Comparison of ENCODE assay signal across 8 cellular contexts in the genomic region with DNA sequence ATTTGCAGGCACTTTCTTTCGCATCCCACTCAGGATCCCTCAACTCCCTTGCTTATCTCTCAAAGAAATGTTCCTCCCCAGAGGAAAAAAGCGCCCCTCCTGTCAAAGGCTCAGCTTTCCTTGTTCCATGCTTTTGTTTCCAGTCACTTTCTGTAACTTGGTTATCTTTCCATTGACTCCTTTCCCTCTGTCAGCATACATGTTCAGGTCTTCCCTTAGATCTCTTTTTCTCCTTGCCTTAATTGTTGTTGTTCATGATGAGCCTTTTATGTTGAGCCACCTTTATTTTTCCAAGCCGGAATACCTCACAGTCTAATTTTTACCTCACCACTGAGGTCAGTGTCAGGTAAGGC. TPM values are rescaled to one million over a fixed set of nuclear protein-coding genes. Genes with fewer than 3 reads are reported as not detected.
A peak's percentile ranks its signal among the peaks of the same experiment; 100 is the strongest.
DNase-seq lines count a peak whose midpoint lies in the region; ATAC-seq and TF ChIP-seq lines count a peak whose summit lies in the region.

No MANE protein-coding gene starts in this region.

- peak overlapping the region; percentile 77 for H3K27ac Mint-ChIP-seq in activated naive CD8-positive, alpha-beta T cell treated with anti-CD3 and anti-CD28 coated beads, Interleukin-2, amount 50 U/mL, for 24 hours

- H3K27me3 ChIP-seq in liver (ENCODE audit: control insufficient read depth in 4 of 4, insufficient read depth in 4 of 4, low read length in 3 of 4) = no peaks in the 10 kb centered on the region
- H3K27me3 ChIP-seq in thyroid gland = no peaks in the 10 kb centered on the region

- no peak overlapping the region for H3K27ac ChIP-seq in liver (ENCODE audit: low read depth in 1 of 2, low read length in 2 of 2)
- peak overlapping the region in 1 of 3 donors; percentile 35 for H3K27ac ChIP-seq in thyroid gland

- DNase-seq in activated T-cell treated with anti-CD3 and anti-CD28 coated beads, Interleukin-2, amount 50 U/mL, for 4 hours = no peak
- no peak for DNase-seq in activated T-cell treated with anti-CD3 and anti-CD28 coated beads, Interleukin-2, amount 50 U/mL, for 48 hours
- DNase-seq in activated naive CD8-positive, alpha-beta T cell treated with anti-CD3 and anti-CD28 coated beads, Interleukin-2, amount 50 U/mL, for 24 hours = no peak
- DNase-seq in thyroid gland (no peak), NCI-H510A treated with DMSO at 0.1 percent for 48 hours (lab: John Stamatoyannopoulos, UW) (no peak), SIG-M5 (lab: John Stamatoyannopoulos, UW) (no peak)

- no peaks in the 10 kb centered on the region for H3K27me3 Mint-ChIP-seq in activated T-cell treated with anti-CD3 and anti-CD28 coated beads, Interleukin-2, amount 50 U/mL, for 4 hours (ENCODE audit: low read depth)
- no peaks in the 10 kb centered on the region for H3K27me3 Mint-ChIP-seq in activated naive CD8-positive, alpha-beta T cell treated with anti-CD3 and anti-CD28 coated beads, Interleukin-2, amount 50 U/mL, for 24 hours

- WGBS in liver = 52% methylated on average over 3 of the region's 3 CpGs
- 18 to 22% methylated on average over 3 of the region's 3 CpGs for WGBS in thyroid gland, 2 donors

- TF ChIP-seq CTCF in liver (IDR thresholded peaks at IDR 0.05; ENCODE audit: low read depth, low read length, missing input control) = no peak
- no peak for TF ChIP-seq CTCF in thyroid gland (IDR thresholded peaks at IDR 0.05)

- intact Hi-C loops in thyroid gland (cut with DNase I) = no loop called here

- TF ChIP-seq POLR2A in thyroid gland (IDR thresholded peaks at IDR 0.05) = no peak

- peaks cover 0 to 13% (median 5%) of the 10 kb centered on the region in 4 donors for H3K4me1 ChIP-seq in liver (ENCODE audit: control insufficient read depth in 4 of 4, insufficient read depth in 4 of 4, low read length in 3 of 4)
- peaks cover 5 to 15% of the 10 kb centered on the region in 2 donors for H3K4me1 ChIP-seq in thyroid gland

- no peak for TF ChIP-seq RAD21 in liver (IDR thresholded peaks at IDR 0.05)

- peaks cover 3 to 38% (median 19%) of the 10 kb centered on the region in 4 donors for H3K36me3 ChIP-seq in liver (ENCODE audit: control insufficient read depth in 4 of 4, insufficient read depth in 3 of 4, low read depth in 1 of 4, low read length in 3 of 4)
- no peaks in the 10 kb centered on the region for H3K36me3 ChIP-seq in thyroid gland

- H3K9me3 ChIP-seq in liver (ENCODE audit: control insufficient read depth in 4 of 4, low read length in 3 of 4) (no peaks in the 10 kb centered on the region), thyroid gland (no peaks in the 10 kb centered on the region)

- H3K36me3 Mint-ChIP-seq in activated T-cell treated with anti-CD3 and anti-CD28 coated beads, Interleukin-2, amount 50 U/mL, for 4 hours (ENCODE audit: insufficient read depth) = peaks cover 14% of the 10 kb centered on the region
- peaks cover 6% of the 10 kb centered on the region for H3K36me3 Mint-ChIP-seq in activated naive CD8-positive, alpha-beta T cell treated with anti-CD3 and anti-CD28 coated beads, Interleukin-2, amount 50 U/mL, for 24 hours (ENCODE audit: low read depth)

- H3K4me3 ChIP-seq in liver (ENCODE audit: low read depth in 1 of 3, low read length in 3 of 3) = peak overlapping the region; percentile 26 to 51 (median 37)
- peak overlapping the region; percentile 15 to 88 (median 36) for H3K4me3 ChIP-seq in thyroid gland (replicated peaks in 1 of 3)

- peak overlapping the region; percentile 91 for H3K4me3 Mint-ChIP-seq in activated T-cell treated with anti-CD3 and anti-CD28 coated beads, Interleukin-2, amount 50 U/mL, for 4 hours
- peak overlapping the region; percentile 93 for H3K4me3 Mint-ChIP-seq in activated naive CD8-positive, alpha-beta T cell treated with anti-CD3 and anti-CD28 coated beads, Interleukin-2, amount 50 U/mL, for 24 hours

- no peak for ATAC-seq in activated T-cell treated with anti-CD3 and anti-CD28 coated beads, Interleukin-2, amount 50 U/mL, for 4 hours
- no peak for ATAC-seq in activated naive CD8-positive, alpha-beta T cell treated with anti-CD3 and anti-CD28 coated beads, Interleukin-2, amount 50 U/mL, for 24 hours
- no peak for ATAC-seq in HG02571 (IDR thresholded peaks at IDR 0.05; ENCODE audit: unreplicated experiment)

- peaks cover 30% of the 10 kb centered on the region for H3K4me1 Mint-ChIP-seq in activated T-cell treated with anti-CD3 and anti-CD28 coated beads, Interleukin-2, amount 50 U/mL, for 4 hours (ENCODE audit: low read depth)
- peaks cover 25% of the 10 kb centered on the region for H3K4me1 Mint-ChIP-seq in activated naive CD8-positive, alpha-beta T cell treated with anti-CD3 and anti-CD28 coated beads, Interleukin-2, amount 50 U/mL, for 24 hours

- H3K9ac ChIP-seq in liver (ENCODE audit: low read depth in 1 of 2, low read length in 2 of 2) = no peak overlapping the region

- no peaks in the 10 kb centered on the region for H3K9me3 Mint-ChIP-seq in activated T-cell treated with anti-CD3 and anti-CD28 coated beads, Interleukin-2, amount 50 U/mL, for 4 hours
- no peaks in the 10 kb centered on the region for H3K9me3 Mint-ChIP-seq in activated naive CD8-positive, alpha-beta T cell treated with anti-CD3 and anti-CD28 coated beads, Interleukin-2, amount 50 U/mL, for 24 hours

TF ChIP-seq in liver, 16 proteins besides CTCF, POLR2A, EP300 and RAD21:
- TF ChIP-seq JUND (IDR thresholded peaks at IDR 0.05) = no peak
- no peak for TF ChIP-seq RXRA (IDR thresholded peaks at IDR 0.05)
- no peak for TF ChIP-seq FOXA1 (IDR thresholded peaks at IDR 0.05)
- TF ChIP-seq, protein P1, sequence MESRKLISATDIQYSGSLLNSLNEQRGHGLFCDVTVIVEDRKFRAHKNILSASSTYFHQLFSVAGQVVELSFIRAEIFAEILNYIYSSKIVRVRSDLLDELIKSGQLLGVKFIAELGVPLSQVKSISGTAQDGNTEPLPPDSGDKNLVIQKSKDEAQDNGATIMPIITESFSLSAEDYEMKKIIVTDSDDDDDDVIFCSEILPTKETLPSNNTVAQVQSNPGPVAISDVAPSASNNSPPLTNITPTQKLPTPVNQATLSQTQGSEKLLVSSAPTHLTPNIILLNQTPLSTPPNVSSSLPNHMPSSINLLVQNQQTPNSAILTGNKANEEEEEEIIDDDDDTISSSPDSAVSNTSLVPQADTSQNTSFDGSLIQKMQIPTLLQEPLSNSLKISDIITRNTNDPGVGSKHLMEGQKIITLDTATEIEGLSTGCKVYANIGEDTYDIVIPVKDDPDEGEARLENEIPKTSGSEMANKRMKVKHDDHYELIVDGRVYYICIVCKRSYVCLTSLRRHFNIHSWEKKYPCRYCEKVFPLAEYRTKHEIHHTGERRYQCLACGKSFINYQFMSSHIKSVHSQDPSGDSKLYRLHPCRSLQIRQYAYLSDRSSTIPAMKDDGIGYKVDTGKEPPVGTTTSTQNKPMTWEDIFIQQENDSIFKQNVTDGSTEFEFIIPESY (IDR thresholded peaks at IDR 0.05) = no peak
- no peak for TF ChIP-seq NR2F2 (IDR thresholded peaks at IDR 0.05)
- no peak for TF ChIP-seq FOXA2 (IDR thresholded peaks at IDR 0.05)
- TF ChIP-seq HNF4A (conservative IDR thresholded peaks at IDR 0.05) = no peak
- TF ChIP-seq, protein P2, sequence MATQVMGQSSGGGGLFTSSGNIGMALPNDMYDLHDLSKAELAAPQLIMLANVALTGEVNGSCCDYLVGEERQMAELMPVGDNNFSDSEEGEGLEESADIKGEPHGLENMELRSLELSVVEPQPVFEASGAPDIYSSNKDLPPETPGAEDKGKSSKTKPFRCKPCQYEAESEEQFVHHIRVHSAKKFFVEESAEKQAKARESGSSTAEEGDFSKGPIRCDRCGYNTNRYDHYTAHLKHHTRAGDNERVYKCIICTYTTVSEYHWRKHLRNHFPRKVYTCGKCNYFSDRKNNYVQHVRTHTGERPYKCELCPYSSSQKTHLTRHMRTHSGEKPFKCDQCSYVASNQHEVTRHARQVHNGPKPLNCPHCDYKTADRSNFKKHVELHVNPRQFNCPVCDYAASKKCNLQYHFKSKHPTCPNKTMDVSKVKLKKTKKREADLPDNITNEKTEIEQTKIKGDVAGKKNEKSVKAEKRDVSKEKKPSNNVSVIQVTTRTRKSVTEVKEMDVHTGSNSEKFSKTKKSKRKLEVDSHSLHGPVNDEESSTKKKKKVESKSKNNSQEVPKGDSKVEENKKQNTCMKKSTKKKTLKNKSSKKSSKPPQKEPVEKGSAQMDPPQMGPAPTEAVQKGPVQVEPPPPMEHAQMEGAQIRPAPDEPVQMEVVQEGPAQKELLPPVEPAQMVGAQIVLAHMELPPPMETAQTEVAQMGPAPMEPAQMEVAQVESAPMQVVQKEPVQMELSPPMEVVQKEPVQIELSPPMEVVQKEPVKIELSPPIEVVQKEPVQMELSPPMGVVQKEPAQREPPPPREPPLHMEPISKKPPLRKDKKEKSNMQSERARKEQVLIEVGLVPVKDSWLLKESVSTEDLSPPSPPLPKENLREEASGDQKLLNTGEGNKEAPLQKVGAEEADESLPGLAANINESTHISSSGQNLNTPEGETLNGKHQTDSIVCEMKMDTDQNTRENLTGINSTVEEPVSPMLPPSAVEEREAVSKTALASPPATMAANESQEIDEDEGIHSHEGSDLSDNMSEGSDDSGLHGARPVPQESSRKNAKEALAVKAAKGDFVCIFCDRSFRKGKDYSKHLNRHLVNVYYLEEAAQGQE (IDR thresholded peaks at IDR 0.05) = no peak
- TF ChIP-seq TAF1 (conservative IDR thresholded peaks at IDR 0.05) = no peak
- no peak for TF ChIP-seq EGR1 (IDR thresholded peaks at IDR 0.05; ENCODE audit: low read depth in 2 of 2)
- TF ChIP-seq HNF4G (IDR thresholded peaks at IDR 0.05) = no peak
- no peak for TF ChIP-seq SP1 (IDR thresholded peaks at IDR 0.05)
- TF ChIP-seq GABPA (IDR thresholded peaks at IDR 0.05 in 1 of 2, conservative IDR thresholded peaks at IDR 0.05 in 1 of 2) = no peak
- TF ChIP-seq, protein P3, sequence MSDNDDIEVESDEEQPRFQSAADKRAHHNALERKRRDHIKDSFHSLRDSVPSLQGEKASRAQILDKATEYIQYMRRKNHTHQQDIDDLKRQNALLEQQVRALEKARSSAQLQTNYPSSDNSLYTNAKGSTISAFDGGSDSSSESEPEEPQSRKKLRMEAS (IDR thresholded peaks at IDR 0.05) = no peak
- TF ChIP-seq, protein P4, sequence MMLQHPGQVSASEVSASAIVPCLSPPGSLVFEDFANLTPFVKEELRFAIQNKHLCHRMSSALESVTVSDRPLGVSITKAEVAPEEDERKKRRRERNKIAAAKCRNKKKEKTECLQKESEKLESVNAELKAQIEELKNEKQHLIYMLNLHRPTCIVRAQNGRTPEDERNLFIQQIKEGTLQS (IDR thresholded peaks at IDR 0.05) = no peak

RNA-seq across cellular contexts. Expression of a gene that starts 46.5 kb away (rescaled TPM):
- total RNA-seq in activated T-cell treated with anti-CD3 and anti-CD28 coated beads, Interleukin-2, amount 50 U/mL, for 4 hours = under 1 TPM in 2 of 3 donors, not detected in 1; 0.11 to 0.23 TPM
- total RNA-seq in liver = 10 to 100 TPM in 1 of 2 donors, 1 to 10 TPM in 1; 1.9 to 10.8 TPM
- 1 to 10 TPM; 3.0 to 9.6 TPM for polyA plus RNA-seq in liver
- total RNA-seq in thyroid gland = 100 to 1,000 TPM in 2 of 4 donors, 10 to 100 TPM in 2; 80.8 to 125 (median 101) TPM

Comparison
In these comparisons a context has a peak if more than half of its experiments do, and no peak if none do; other contexts are left out.
1. RNA of a gene that starts 46.5 kb away (total RNA-seq): 80.8 to 125 TPM in thyroid gland; 1.9 to 10.8 TPM in liver and 0.11 to 0.23 TPM in activated T-cell treated with anti-CD3 and anti-CD28 coated beads, Interleukin-2, amount 50 U/mL, for 4 hours; every median in the first group is over 4 times any median in the second.